Comparison of ENCODE assay signal across 8 cellular contexts in genomic region chr20:1325173-1326030, GRCh38. TPM values are rescaled to one million over a fixed set of nuclear protein-coding genes. Genes with fewer than 3 reads are reported as not detected.
DNase-seq lines count a peak whose midpoint lies in the region; ATAC-seq and TF ChIP-seq lines count a peak whose summit lies in the region.

No MANE protein-coding gene starts in this region.

- ATAC-seq in GM18498 (IDR thresholded peaks at IDR 0.05; ENCODE audit: unreplicated experiment) (peak; percentile 89), HG02884 (IDR thresholded peaks at IDR 0.05; ENCODE audit: unreplicated experiment) (peak; percentile 79), left ventricle myocardium superior (peak; percentile 94)

- DNase-seq in NCI-H1694 (lab: John Stamatoyannopoulos, UW), result peak; percentile 82
- DNase-seq in T-helper 1 cell, result peak; percentile 98 to 99 (median 98)
- peak; percentile 99 for DNase-seq in left ventricle myocardium superior
- peak; percentile 94 for DNase-seq in prostate gland (ENCODE audit: low spot score)

- H3K9me3 ChIP-seq in prostate gland, result no peaks in the 10 kb centered on the region

- H3K36me3 ChIP-seq in prostate gland (no peaks in the 10 kb centered on the region), urinary bladder (ENCODE audit: insufficient read depth) (no peaks in the 10 kb centered on the region)

- TF ChIP-seq POLR2A in prostate gland (IDR thresholded peaks at IDR 0.05), result peak; percentile 92

- TF ChIP-seq CTCF in prostate gland (IDR thresholded peaks at IDR 0.05), result peak in 2 of 4 experiments; percentile 52 to 62

- no peaks in the 10 kb centered on the region for H3K27me3 ChIP-seq in prostate gland (replicated peaks; ENCODE audit: insufficient read depth)

- H3K4me3 ChIP-seq in prostate gland (peak overlapping the region; percentile 71 to 78), urinary bladder (ENCODE audit: low read depth, low read length) (peak overlapping the region; percentile 77)

- H3K4me1 ChIP-seq in prostate gland (replicated peaks), result no peaks in the 10 kb centered on the region
- no peaks in the 10 kb centered on the region for H3K4me1 ChIP-seq in urinary bladder (ENCODE audit: insufficient read depth)

- peak overlapping the region; percentile 94 for H3K27ac ChIP-seq in angular gyrus (ENCODE audit: low read depth, low read length)
- H3K27ac ChIP-seq in prostate gland, result peak overlapping the region; percentile 91 to 93
- peak overlapping the region; percentile 93 for H3K27ac ChIP-seq in urinary bladder (ENCODE audit: low read depth)

- under 1% methylated on average over 56 of the region's 56 CpGs for WGBS in prostate gland
- WGBS in urinary bladder, result under 1% methylated on average over 56 of the region's 56 CpGs

- intact Hi-C loops in left ventricle myocardium superior (cut with micrococcal nuclease), result loop anchor here (5.0 kb wide), 1 partner anchor 67 kb away; the partner anchor contains the start of gene FKBP1A
- intact Hi-C loops in prostate gland (cut with DNase I), result loop anchor here (5.0 kb wide), 1 partner anchor 67 kb away; the partner anchor contains the start of gene FKBP1A

RNA-seq across cellular contexts. Expression of gene SDCBP2, which starts 3.5 kb away (rescaled TPM):
- total RNA-seq in left ventricle myocardium superior (1.5 TPM), prostate gland (1 to 10 TPM; 4.0 to 7.3 TPM), urinary bladder (1.9 TPM)
- 12.7 TPM for polyA plus RNA-seq in urinary bladder

RNA-seq across cellular contexts. Expression of gene SNPH, which starts 59.3 kb away (rescaled TPM):
- total RNA-seq in left ventricle myocardium superior (7.8 TPM), prostate gland (10 to 100 TPM in 1 of 2 donors, 1 to 10 TPM in 1; 4.5 to 12.3 TPM), urinary bladder (3.5 TPM)
- 7.3 TPM for polyA plus RNA-seq in urinary bladder

Comparison
In these comparisons a context has a peak if more than half of its experiments do, and no peak if none do; other contexts are left out.
1. Peak in every context shown above with its lines: DNase-seq, ATAC-seq, H3K4me3 ChIP-seq and H3K27ac ChIP-seq.